In the genomic region with DNA sequence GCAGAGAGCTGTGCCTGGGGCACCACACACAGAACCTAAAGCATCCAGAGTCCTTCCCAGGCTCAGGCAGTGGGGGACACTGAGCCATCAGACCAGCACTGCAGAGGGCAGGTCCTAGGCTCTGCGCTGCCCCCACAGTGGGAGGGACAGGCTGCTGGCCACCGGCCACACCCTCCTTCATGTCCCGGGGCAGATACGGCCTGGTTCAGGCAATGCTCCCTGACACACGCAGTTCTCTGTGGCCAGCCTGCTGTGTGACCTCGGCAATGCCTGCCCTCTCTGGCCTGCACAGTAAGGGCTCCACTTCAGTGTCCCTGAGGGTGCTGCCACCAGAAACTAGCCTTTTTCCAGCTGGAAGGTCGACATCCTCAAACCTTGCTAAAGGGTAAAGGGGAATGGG, we compare ENCODE assay signal across 1 cellular context.
TF ChIP-seq lines count a peak whose summit lies in the region.

No MANE protein-coding gene starts in this region.

TF ChIP-seq in K562, 482 proteins besides CTCF, POLR2A, EP300 and RAD21 (continued from another document and continues in another):
- TF ChIP-seq, protein P1, sequence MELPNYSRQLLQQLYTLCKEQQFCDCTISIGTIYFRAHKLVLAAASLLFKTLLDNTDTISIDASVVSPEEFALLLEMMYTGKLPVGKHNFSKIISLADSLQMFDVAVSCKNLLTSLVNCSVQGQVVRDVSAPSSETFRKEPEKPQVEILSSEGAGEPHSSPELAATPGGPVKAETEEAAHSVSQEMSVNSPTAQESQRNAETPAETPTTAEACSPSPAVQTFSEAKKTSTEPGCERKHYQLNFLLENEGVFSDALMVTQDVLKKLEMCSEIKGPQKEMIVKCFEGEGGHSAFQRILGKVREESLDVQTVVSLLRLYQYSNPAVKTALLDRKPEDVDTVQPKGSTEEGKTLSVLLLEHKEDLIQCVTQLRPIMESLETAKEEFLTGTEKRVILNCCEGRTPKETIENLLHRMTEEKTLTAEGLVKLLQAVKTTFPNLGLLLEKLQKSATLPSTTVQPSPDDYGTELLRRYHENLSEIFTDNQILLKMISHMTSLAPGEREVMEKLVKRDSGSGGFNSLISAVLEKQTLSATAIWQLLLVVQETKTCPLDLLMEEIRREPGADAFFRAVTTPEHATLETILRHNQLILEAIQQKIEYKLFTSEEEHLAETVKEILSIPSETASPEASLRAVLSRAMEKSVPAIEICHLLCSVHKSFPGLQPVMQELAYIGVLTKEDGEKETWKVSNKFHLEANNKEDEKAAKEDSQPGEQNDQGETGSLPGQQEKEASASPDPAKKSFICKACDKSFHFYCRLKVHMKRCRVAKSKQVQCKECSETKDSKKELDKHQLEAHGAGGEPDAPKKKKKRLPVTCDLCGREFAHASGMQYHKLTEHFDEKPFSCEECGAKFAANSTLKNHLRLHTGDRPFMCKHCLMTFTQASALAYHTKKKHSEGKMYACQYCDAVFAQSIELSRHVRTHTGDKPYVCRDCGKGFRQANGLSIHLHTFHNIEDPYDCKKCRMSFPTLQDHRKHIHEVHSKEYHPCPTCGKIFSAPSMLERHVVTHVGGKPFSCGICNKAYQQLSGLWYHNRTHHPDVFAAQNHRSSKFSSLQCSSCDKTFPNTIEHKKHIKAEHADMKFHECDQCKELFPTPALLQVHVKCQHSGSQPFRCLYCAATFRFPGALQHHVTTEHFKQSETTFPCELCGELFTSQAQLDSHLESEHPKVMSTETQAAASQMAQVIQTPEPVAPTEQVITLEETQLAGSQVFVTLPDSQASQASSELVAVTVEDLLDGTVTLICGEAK (IDR thresholded peaks at IDR 0.05): no peak
- TF ChIP-seq, protein P1 (CRISPR knock-in tag; IDR thresholded peaks at IDR 0.05): no peak
- TF ChIP-seq NFIX (CRISPR knock-in tag; IDR thresholded peaks at IDR 0.05; ENCODE audit: low read depth) (no peak), ZNF561 (CRISPR knock-in tag; conservative IDR thresholded peaks at IDR 0.05) (no peak), SUPT5H (IDR thresholded peaks at IDR 0.05) (0 out of 2 replicates have a peak, but pooled peaks have one; percentile 29), ZNF41 (CRISPR knock-in tag; conservative IDR thresholded peaks at IDR 0.05) (no peak), ZNF696 (CRISPR knock-in tag; conservative IDR thresholded peaks at IDR 0.05) (no peak), L3MBTL2 (IDR thresholded peaks at IDR 0.05) (0 out of 2 replicates have a peak, but pooled peaks have one; percentile 23), GABPB2 (CRISPR knock-in tag; conservative IDR thresholded peaks at IDR 0.05) (no peak), KLF16 (IDR thresholded peaks at IDR 0.05) (no peak), ZNF780A (CRISPR knock-in tag; IDR thresholded peaks at IDR 0.05) (no peak), NCOA4 (IDR thresholded peaks at IDR 0.05; ENCODE audit: partially characterized antibody) (no peak), MCM2 (IDR thresholded peaks at IDR 0.05; ENCODE audit: low read depth) (no peak), ZNF143 (CRISPR knock-in tag; IDR thresholded peaks at IDR 0.05) (no peak), KLF10 (CRISPR knock-in tag; IDR thresholded peaks at IDR 0.05) (no peak), MECOM (CRISPR knock-in tag; IDR thresholded peaks at IDR 0.05) (no peak), POLR3G (IDR thresholded peaks at IDR 0.05; ENCODE audit: extremely low read depth, insufficient read length, insufficient replicate concordance) (no peak), SIN3A (IDR thresholded peaks at IDR 0.05; ENCODE audit: borderline replicate concordance in 2 of 2, control insufficient read depth in 1 of 2, low read depth in 2 of 2, low read length in 2 of 2) (no peak), LEF1 (IDR thresholded peaks at IDR 0.05) (0 out of 2 replicates have a peak, but pooled peaks have one; percentile 23), RFX1 (IDR thresholded peaks at IDR 0.05) (no peak), ARID1B (IDR thresholded peaks at IDR 0.05) (peak; percentile 45), ZNF263 (CRISPR knock-in tag; IDR thresholded peaks at IDR 0.05; ENCODE audit: borderline replicate concordance) (no peak), CBX2 (IDR thresholded peaks at IDR 0.05; ENCODE audit: insufficient read depth, low read length, poor library complexity, severe bottlenecking) (no peak), HEY1 (CRISPR knock-in tag; IDR thresholded peaks at IDR 0.05; ENCODE audit: borderline replicate concordance) (no peak), HMGN3 (IDR thresholded peaks at IDR 0.05; ENCODE audit: borderline replicate concordance, extremely low read depth, insufficient read length, low read depth, low read length) (no peak), DACH1 (IDR thresholded peaks at IDR 0.05; ENCODE audit: partially characterized antibody) (no peak), SMARCE1 (IDR thresholded peaks at IDR 0.05) (0 out of 2 replicates have a peak, but pooled peaks have one; percentile 21), SIN3B (IDR thresholded peaks at IDR 0.05; ENCODE audit: low read depth) (no peak), PCBP1 (IDR thresholded peaks at IDR 0.05; ENCODE audit: low read depth, low read length, poor library complexity, severe bottlenecking) (no peak), TFAP4 (CRISPR knock-in tag; IDR thresholded peaks at IDR 0.05; ENCODE audit: borderline replicate concordance) (peak; percentile 35; the same call in 1 of the 2 replicates), NR3C1 (CRISPR knock-in tag; IDR thresholded peaks at IDR 0.05) (no peak), MIER1 (IDR thresholded peaks at IDR 0.05; ENCODE audit: low read depth) (no peak), CBFA2T3 (IDR thresholded peaks at IDR 0.05) (0 out of 2 replicates have a peak, but pooled peaks have one; percentile 4), SMARCB1 (IDR thresholded peaks at IDR 0.05; ENCODE audit: insufficient read length, low read depth) (no peak), BRD9 (IDR thresholded peaks at IDR 0.05; ENCODE audit: low read depth, partially characterized antibody) (peak; percentile 67), ZNF23 (CRISPR knock-in tag; IDR thresholded peaks at IDR 0.05) (no peak), MBD1 (CRISPR knock-in tag; IDR thresholded peaks at IDR 0.05) (no peak), RBFOX2 (IDR thresholded peaks at IDR 0.05; ENCODE audit: low read depth, low read length) (peak; percentile 50), NFATC3 (IDR thresholded peaks at IDR 0.05) (no peak), MTF1 (CRISPR knock-in tag; IDR thresholded peaks at IDR 0.05; ENCODE audit: borderline replicate concordance) (no peak), ZNF79 (CRISPR knock-in tag; IDR thresholded peaks at IDR 0.05; ENCODE audit: low read depth) (no peak), SMARCA5 (IDR thresholded peaks at IDR 0.05) (peak; percentile 95), MAFK (IDR thresholded peaks at IDR 0.05; ENCODE audit: low read length) (no peak), XRCC5 (IDR thresholded peaks at IDR 0.05; ENCODE audit: low read depth, low read length) (no peak), ETV5 (CRISPR knock-in tag; IDR thresholded peaks at IDR 0.05; ENCODE audit: low read depth) (no peak)
- TF ChIP-seq, protein P2, sequence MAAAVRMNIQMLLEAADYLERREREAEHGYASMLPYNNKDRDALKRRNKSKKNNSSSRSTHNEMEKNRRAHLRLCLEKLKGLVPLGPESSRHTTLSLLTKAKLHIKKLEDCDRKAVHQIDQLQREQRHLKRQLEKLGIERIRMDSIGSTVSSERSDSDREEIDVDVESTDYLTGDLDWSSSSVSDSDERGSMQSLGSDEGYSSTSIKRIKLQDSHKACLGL (CRISPR knock-in tag; IDR thresholded peaks at IDR 0.05; ENCODE audit: borderline replicate concordance, poor library complexity, severe bottlenecking): no peak
- TF ChIP-seq, protein P3, sequence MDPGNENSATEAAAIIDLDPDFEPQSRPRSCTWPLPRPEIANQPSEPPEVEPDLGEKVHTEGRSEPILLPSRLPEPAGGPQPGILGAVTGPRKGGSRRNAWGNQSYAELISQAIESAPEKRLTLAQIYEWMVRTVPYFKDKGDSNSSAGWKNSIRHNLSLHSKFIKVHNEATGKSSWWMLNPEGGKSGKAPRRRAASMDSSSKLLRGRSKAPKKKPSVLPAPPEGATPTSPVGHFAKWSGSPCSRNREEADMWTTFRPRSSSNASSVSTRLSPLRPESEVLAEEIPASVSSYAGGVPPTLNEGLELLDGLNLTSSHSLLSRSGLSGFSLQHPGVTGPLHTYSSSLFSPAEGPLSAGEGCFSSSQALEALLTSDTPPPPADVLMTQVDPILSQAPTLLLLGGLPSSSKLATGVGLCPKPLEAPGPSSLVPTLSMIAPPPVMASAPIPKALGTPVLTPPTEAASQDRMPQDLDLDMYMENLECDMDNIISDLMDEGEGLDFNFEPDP (CRISPR knock-in tag; IDR thresholded peaks at IDR 0.05): no peak
- TF ChIP-seq, protein P4, sequence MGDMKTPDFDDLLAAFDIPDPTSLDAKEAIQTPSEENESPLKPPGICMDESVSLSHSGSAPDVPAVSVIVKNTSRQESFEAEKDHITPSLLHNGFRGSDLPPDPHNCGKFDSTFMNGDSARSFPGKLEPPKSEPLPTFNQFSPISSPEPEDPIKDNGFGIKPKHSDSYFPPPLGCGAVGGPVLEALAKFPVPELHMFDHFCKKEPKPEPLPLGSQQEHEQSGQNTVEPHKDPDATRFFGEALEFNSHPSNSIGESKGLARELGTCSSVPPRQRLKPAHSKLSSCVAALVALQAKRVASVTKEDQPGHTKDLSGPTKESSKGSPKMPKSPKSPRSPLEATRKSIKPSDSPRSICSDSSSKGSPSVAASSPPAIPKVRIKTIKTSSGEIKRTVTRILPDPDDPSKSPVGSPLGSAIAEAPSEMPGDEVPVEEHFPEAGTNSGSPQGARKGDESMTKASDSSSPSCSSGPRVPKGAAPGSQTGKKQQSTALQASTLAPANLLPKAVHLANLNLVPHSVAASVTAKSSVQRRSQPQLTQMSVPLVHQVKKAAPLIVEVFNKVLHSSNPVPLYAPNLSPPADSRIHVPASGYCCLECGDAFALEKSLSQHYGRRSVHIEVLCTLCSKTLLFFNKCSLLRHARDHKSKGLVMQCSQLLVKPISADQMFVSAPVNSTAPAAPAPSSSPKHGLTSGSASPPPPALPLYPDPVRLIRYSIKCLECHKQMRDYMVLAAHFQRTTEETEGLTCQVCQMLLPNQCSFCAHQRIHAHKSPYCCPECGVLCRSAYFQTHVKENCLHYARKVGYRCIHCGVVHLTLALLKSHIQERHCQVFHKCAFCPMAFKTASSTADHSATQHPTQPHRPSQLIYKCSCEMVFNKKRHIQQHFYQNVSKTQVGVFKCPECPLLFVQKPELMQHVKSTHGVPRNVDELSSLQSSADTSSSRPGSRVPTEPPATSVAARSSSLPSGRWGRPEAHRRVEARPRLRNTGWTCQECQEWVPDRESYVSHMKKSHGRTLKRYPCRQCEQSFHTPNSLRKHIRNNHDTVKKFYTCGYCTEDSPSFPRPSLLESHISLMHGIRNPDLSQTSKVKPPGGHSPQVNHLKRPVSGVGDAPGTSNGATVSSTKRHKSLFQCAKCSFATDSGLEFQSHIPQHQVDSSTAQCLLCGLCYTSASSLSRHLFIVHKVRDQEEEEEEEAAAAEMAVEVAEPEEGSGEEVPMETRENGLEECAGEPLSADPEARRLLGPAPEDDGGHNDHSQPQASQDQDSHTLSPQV (IDR thresholded peaks at IDR 0.05): peak; percentile 46; the same call in 1 of the 2 replicates
- TF ChIP-seq, protein P5, sequence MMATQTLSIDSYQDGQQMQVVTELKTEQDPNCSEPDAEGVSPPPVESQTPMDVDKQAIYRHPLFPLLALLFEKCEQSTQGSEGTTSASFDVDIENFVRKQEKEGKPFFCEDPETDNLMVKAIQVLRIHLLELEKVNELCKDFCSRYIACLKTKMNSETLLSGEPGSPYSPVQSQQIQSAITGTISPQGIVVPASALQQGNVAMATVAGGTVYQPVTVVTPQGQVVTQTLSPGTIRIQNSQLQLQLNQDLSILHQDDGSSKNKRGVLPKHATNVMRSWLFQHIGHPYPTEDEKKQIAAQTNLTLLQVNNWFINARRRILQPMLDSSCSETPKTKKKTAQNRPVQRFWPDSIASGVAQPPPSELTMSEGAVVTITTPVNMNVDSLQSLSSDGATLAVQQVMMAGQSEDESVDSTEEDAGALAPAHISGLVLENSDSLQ (IDR thresholded peaks at IDR 0.05): peak; percentile 45; the same call in 1 of the 2 replicates
